13 cellular contexts compared by ENCODE assay signal in genomic region chr10:34781709-34782108, GRCh38. TPM values are rescaled to one million over a fixed set of nuclear protein-coding genes. Genes with fewer than 3 reads are reported as not detected.
DNase-seq lines count a peak whose midpoint lies in the region; ATAC-seq, FAIRE-seq and TF ChIP-seq lines count a peak whose summit lies in the region.
"Had no signal": no experiment of that assay in that cellular context is flagged by ENCODE, and none has a peak within 500 bp of the region (broad histone marks: within the 10 kb centered on the region; RNA-seq: fewer than 3 reads in every experiment).

No MANE protein-coding gene starts in this region.

- no peak for TF ChIP-seq EP300 in stomach (IDR thresholded peaks at IDR 0.05)

- TF ChIP-seq POLR2A in stomach (IDR thresholded peaks at IDR 0.05): no peak

- H2AFZ ChIP-seq in DND-41 (ENCODE audit: low read depth, low read length): no peak overlapping the region

- 12 to 17% methylated on average over 3 of the region's 3 CpGs for WGBS in pancreas, 2 donors
- WGBS in stomach, 5 donors: 31 to 46% (median 39%) methylated on average over 3 of the region's 3 CpGs

- DNase-seq in DND-41 (no peak), NCI-H69 (lab: John Stamatoyannopoulos, UW) (peak; percentile 83), left ventricle myocardium superior (no peak), pancreas (no peak), RKO (ENCODE audit: low spot score) (no peak), brain microvascular endothelial cell (no peak), stomach (no peak)
- no peak for DNase-seq in activated CD8-positive, alpha-beta memory T cell treated with anti-CD3 and anti-CD28 coated beads for 24 hours
- DNase-seq: activated naive CD8-positive, alpha-beta T cell treated with anti-CD3 and anti-CD28 coated beads, Interleukin-2, amount 10 ng/mL, durations not matched to agents 7 days and 5 days; erythroblast; stimulated activated CD4-positive, alpha-beta T cell treated with anti-CD3 and anti-CD28 coated beads, Interleukin-1b, Interleukin-23, amount 100 ng/mL, for 48 hours had no signal

- intact Hi-C loops in left ventricle myocardium superior (cut with micrococcal nuclease): no loop called here
- intact Hi-C loops in pancreas (cut with DNase I): no loop called here
- intact Hi-C loops in stomach (cut with DNase I; ENCODE audit: low total_unique reads): no loop called here

- H3K4me3 ChIP-seq in DND-41 (ENCODE audit: low read depth in 1 of 2, low read length in 2 of 2): no peak overlapping the region
- no peak overlapping the region for H3K4me3 ChIP-seq in pancreas
- H3K4me3 ChIP-seq in brain microvascular endothelial cell (ENCODE audit: low read depth, low read length): no peak overlapping the region
- H3K4me3 ChIP-seq in stomach: no peak overlapping the region
- H3K4me3 ChIP-seq: lung had no signal

- in situ Hi-C loops in brain microvascular endothelial cell (cut with HindIII; ENCODE audit: low pct_ligation_motif_present, low sequenced_read_pairs): no loop called here

- peak overlapping the region; percentile 67 for H3K4me2 ChIP-seq in DND-41 (ENCODE audit: insufficient read depth, low read length)

- ATAC-seq in DND-41 (ENCODE audit: insufficient read depth, low read depth): no peak
- peak; percentile 9 for ATAC-seq in left ventricle myocardium superior
- ATAC-seq in pancreas: peak; percentile 42 to 60 (median 56)
- ATAC-seq: natural killer cell treated with Interleukin-12 subunit alpha and Interleukin-12 subunit beta and Interleukin-15 and Interleukin-18, amount 100 ng/mL, for 72 hours had no signal

- peaks cover 91% of the 10 kb centered on the region for H3K79me2 ChIP-seq in DND-41 (ENCODE audit: insufficient read depth, low read length)

- H3K9me3 ChIP-seq in DND-41 (ENCODE audit: insufficient read depth, low read length, severe bottlenecking) (no peaks in the 10 kb centered on the region), pancreas (no peaks in the 10 kb centered on the region), stomach (no peaks in the 10 kb centered on the region)

- FAIRE-seq in pancreas (lab: Jason Lieb, UNC): no peak

- TF ChIP-seq CTCF in DND-41 (IDR thresholded peaks at IDR 0.05; ENCODE audit: borderline replicate concordance, extremely low read depth, low read length, poor library complexity, severe bottlenecking) (no peak), pancreas (IDR thresholded peaks at IDR 0.05) (no peak), brain microvascular endothelial cell (IDR thresholded peaks at IDR 0.05; ENCODE audit: low read depth, low read length, missing control alignments) (no peak), stomach (IDR thresholded peaks at IDR 0.05) (no peak)

- H3K36me3 ChIP-seq in DND-41 (ENCODE audit: insufficient read depth, low read length) (no peaks in the 10 kb centered on the region), pancreas (no peaks in the 10 kb centered on the region), brain microvascular endothelial cell (replicated peaks) (no peaks in the 10 kb centered on the region), stomach (no peaks in the 10 kb centered on the region)

- H3K27me3 ChIP-seq in DND-41 (ENCODE audit: insufficient read depth, low read length, poor library complexity) (no peaks in the 10 kb centered on the region), pancreas (no peaks in the 10 kb centered on the region), brain microvascular endothelial cell (replicated peaks) (no peaks in the 10 kb centered on the region), stomach (no peaks in the 10 kb centered on the region)

- H3K27ac ChIP-seq in DND-41 (ENCODE audit: low read length): no peak overlapping the region
- peak overlapping the region in 2 of 4 donors; percentile 13 to 42 for H3K27ac ChIP-seq in pancreas
- no peak overlapping the region for H3K27ac ChIP-seq in brain microvascular endothelial cell
- peak overlapping the region in 2 of 5 donors; percentile 42 to 54 for H3K27ac ChIP-seq in stomach

- H3K4me1 ChIP-seq in DND-41 (ENCODE audit: insufficient read depth, low read length) (peaks cover 29% of the 10 kb centered on the region), pancreas (peaks cover 19 to 25% (median 24%) of the 10 kb centered on the region in 3 donors), stomach (peaks cover 14 to 72% (median 37%) of the 10 kb centered on the region in 4 donors)

- H4K20me1 ChIP-seq in DND-41 (ENCODE audit: insufficient read depth, low read length): peaks cover 59% of the 10 kb centered on the region

- H3K9ac ChIP-seq in DND-41 (ENCODE audit: low read depth, low read length): peak overlapping the region; percentile 19; the same call in 1 of the 2 replicates

RNA-seq across cellular contexts. Expression of gene PARD3, which starts 33.4 kb away (rescaled TPM):
- 25.3 TPM for total RNA-seq in left ventricle myocardium superior
- total RNA-seq in pancreas: 10 to 100 TPM; 21.8 to 32.3 (median 26.6) TPM
- polyA plus RNA-seq in pancreas: 10 to 100 TPM; 12.8 to 20.0 TPM
- 100 to 1,000 TPM in 1 of 5 donors, 10 to 100 TPM in 4; 23.9 to 118 (median 59.8) TPM for total RNA-seq in stomach
- polyA plus RNA-seq in stomach: 10 to 100 TPM; 13.7 to 23.6 (median 16.6) TPM
